In the genomic region with DNA sequence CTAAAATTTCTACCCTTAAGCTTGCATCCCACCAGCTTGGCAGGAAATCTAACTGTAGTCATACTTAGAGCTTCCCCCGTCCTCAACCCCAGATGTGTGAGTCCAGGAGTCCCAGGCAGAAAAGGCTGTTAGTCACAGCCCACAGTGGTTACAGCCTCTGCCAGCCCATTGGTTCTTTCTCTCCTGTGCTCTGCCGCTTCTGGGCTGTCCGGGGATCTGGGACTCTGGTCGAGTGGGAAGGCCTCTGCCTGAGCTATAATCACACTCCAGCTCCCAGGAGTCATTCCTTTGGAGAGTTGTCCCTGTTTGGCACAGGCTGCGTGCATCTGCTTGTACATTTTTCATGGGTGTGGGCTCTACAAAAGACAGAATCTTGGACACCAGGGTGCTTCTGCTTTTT, we compare ENCODE assay signal across 12 cellular contexts. TPM values are rescaled to one million over a fixed set of nuclear protein-coding genes. Genes with fewer than 3 reads are reported as not detected.
A peak's percentile ranks its signal among the peaks of the same experiment; 100 is the strongest.
DNase-seq lines count a peak whose midpoint lies in the region; ATAC-seq, FAIRE-seq and TF ChIP-seq lines count a peak whose summit lies in the region.
"Had no signal": no experiment of that assay in that cellular context is flagged by ENCODE, and none has a peak within 500 bp of the region (broad histone marks: within the 10 kb centered on the region; RNA-seq: fewer than 3 reads in every experiment).

No MANE protein-coding gene starts in this region.

- ATAC-seq in left lung (peak; percentile 66), GM19452 (IDR thresholded peaks at IDR 0.05; ENCODE audit: unreplicated experiment) (no peak), HG02885 (IDR thresholded peaks at IDR 0.05; ENCODE audit: poor library complexity, unreplicated experiment) (no peak), HG02973 (IDR thresholded peaks at IDR 0.05; ENCODE audit: unreplicated experiment) (no peak)
- ATAC-seq: body of pancreas had no signal

- peak; percentile 93 for DNase-seq in AG10803 (ENCODE audit: low read depth)
- no peak for DNase-seq in H54 (ENCODE audit: insufficient read length, low spot score)
- peak; percentile 53 for DNase-seq in astrocyte of the cerebellum (ENCODE audit: low read depth)
- DNase-seq in left lung: no peak
- DNase-seq in SW 1271 (lab: John Stamatoyannopoulos, UW): no peak
- DNase-seq: H7, NCI-H2171 treated with DMSO at 0.1 percent for 48 hours, Peyer's patch had no signal

- no peak for TF ChIP-seq POLR2A in H54 (IDR thresholded peaks at IDR 0.05; ENCODE audit: low read depth, low read length)

- intact Hi-C loops in left lung (cut with DNase I): no loop called here

- H3K9me3 ChIP-seq in left lung: no peaks in the 10 kb centered on the region
- H3K9me3 ChIP-seq: body of pancreas, Peyer's patch had no signal

- peaks cover 0 to 5% of the 10 kb centered on the region in 2 donors for H3K4me1 ChIP-seq in left lung
- H3K4me1 ChIP-seq: body of pancreas, Peyer's patch had no signal

- no peaks in the 10 kb centered on the region for H3K27me3 ChIP-seq in left lung
- H3K27me3 ChIP-seq: body of pancreas, Peyer's patch had no signal

- TF ChIP-seq CTCF in AG10803 (conservative IDR thresholded peaks at IDR 0.05; ENCODE audit: low read length) (no peak), astrocyte of the cerebellum (IDR thresholded peaks at IDR 0.05; ENCODE audit: low read depth, low read length, missing control alignments) (no peak), left lung (IDR thresholded peaks at IDR 0.05) (no peak)

- in situ Hi-C loops in astrocyte of the cerebellum (cut with HindIII; ENCODE audit: low sequenced_read_pairs): no loop called here

- no peak overlapping the region for H3K27ac ChIP-seq in left lung
- H3K27ac ChIP-seq: body of pancreas, Peyer's patch had no signal

- peak; percentile 20 for FAIRE-seq in H54 (lab: Jason Lieb, UNC)

- H3K4me3 ChIP-seq in AG10803 (ENCODE audit: low read length) (no peak overlapping the region), astrocyte of the cerebellum (ENCODE audit: low read depth, low read length) (no peak overlapping the region), left lung (no peak overlapping the region)
- H3K4me3 ChIP-seq: body of pancreas, Peyer's patch had no signal

- H3K36me3 ChIP-seq in left lung: no peaks in the 10 kb centered on the region
- H3K36me3 ChIP-seq: Peyer's patch had no signal

RNA-seq across cellular contexts. Expression of gene FYN, which starts 45.6 kb away (rescaled TPM):
- 10 to 100 TPM; 58.8 to 73.8 TPM for total RNA-seq in left lung

Comparison
In these comparisons a context has a peak if more than half of its experiments do, and no peak if none do; other contexts are left out.
1. DNase-seq: peak in AG10803 (single experiment) and astrocyte of the cerebellum (single experiment); none in H54 (single experiment), left lung (0 of 2) and SW 1271 (0 of 2).